In genomic region chr3:125051715-125052581, GRCh38 we compare ENCODE assay signal across 8 cellular contexts. TPM values are rescaled to one million over a fixed set of nuclear protein-coding genes. Genes with fewer than 3 reads are reported as not detected.
DNase-seq lines count a peak whose midpoint lies in the region; ATAC-seq and TF ChIP-seq lines count a peak whose summit lies in the region.

No MANE protein-coding gene starts in this region.

- peak overlapping the region; percentile 65 for H3K4me3 ChIP-seq in choroid plexus epithelial cell (ENCODE audit: low read depth, low read length)

- DNase-seq in AG08396 (ENCODE audit: low spot score) (peak; percentile 59), HS-5 (ENCODE audit: low read depth) (peak; percentile 85), choroid plexus epithelial cell (ENCODE audit: low read depth) (peak; percentile 78), mesenteric fat pad (ENCODE audit: low spot score) (peak; percentile 88)
- peak; percentile 55 for DNase-seq in activated CD4-positive, alpha-beta T cell treated with anti-CD3 and anti-CD28 coated beads for 1 hour
- peak; percentile 51 to 58 for DNase-seq in stimulated activated CD8-positive, alpha-beta memory T cell treated with anti-CD3 and anti-CD28 coated beads, Interleukin-2, amount 100 ng/mL, for 48 hours (ENCODE audit: low read depth in 2 of 2)

- TF ChIP-seq CTCF in choroid plexus epithelial cell (conservative IDR thresholded peaks at IDR 0.05; ENCODE audit: low read depth, low read length) = peak; percentile 2

- no peak for ATAC-seq in GM18517 (IDR thresholded peaks at IDR 0.05; ENCODE audit: unreplicated experiment)
- ATAC-seq in HG03469 (IDR thresholded peaks at IDR 0.05; ENCODE audit: unreplicated experiment) = no peak

RNA-seq across cellular contexts. Expression of gene HEG1, which starts 3.8 kb away (rescaled TPM):
- total RNA-seq in mesenteric fat pad = 102 TPM
